In genomic region chr18:80145191-80145799, GRCh38 we compare ENCODE assay signal across 1 cellular context.
TF ChIP-seq lines count a peak whose summit lies in the region.

No MANE protein-coding gene starts in this region.

TF ChIP-seq in WTC11, 78 proteins besides CTCF, POLR2A, EP300 and RAD21 (continued from another document):
- TF ChIP-seq ZNF512 (CRISPR knock-in tag; IDR thresholded peaks at IDR 0.05; ENCODE audit: borderline replicate concordance) (no peak), CDX4 (CRISPR knock-in tag; IDR thresholded peaks at IDR 0.05; ENCODE audit: borderline replicate concordance) (no peak), ZNF121 (CRISPR knock-in tag; IDR thresholded peaks at IDR 0.05) (no peak)
